10 cellular contexts compared by ENCODE assay signal in the genomic region with DNA sequence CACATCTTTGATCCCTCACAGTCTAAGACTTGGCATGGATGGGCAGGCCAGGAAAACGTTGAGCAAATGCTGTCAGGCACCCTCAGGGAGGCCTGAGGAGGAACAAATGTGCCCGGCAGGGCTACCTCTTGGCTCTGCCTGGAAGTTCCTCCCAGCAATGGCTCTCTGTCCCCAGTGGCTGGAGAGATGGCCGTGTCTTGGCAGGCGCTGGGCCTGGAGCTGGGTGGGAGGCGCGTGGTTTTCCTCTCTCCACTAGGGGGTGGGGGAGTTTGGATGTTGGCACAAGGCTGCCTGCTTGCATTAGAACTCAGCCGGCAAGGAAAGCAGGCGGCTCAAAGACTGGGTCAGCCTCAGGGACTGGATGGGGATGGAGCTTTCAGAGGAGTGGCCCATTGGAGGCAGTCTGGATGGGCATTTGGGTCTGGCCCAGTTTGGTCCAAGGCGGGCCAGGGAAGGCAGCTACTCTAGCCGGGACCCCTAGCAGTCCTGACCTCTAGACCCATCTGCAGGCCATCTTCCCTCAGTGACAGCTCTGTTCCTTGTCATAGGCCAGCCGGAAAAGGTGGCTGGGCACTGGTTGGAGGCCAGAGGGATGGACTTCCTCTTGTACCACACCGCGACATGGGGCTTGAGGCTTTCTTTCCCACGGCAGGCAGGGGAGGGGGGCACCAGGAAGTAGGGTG.
A peak's percentile ranks its signal among the peaks of the same experiment; 100 is the strongest.
DNase-seq lines count a peak whose midpoint lies in the region; ATAC-seq and TF ChIP-seq lines count a peak whose summit lies in the region.
"Had no signal": no experiment of that assay in that cellular context is flagged by ENCODE, and none has a peak within 500 bp of the region (broad histone marks: within the 10 kb centered on the region; RNA-seq: fewer than 3 reads in every experiment).

No MANE protein-coding gene starts in this region.

- no peaks in the 10 kb centered on the region for H3K4me1 ChIP-seq in BE2C

- peak; percentile 33 for DNase-seq in BE2C
- DNase-seq in HEK293T (ENCODE audit: extremely low spot score): peak; percentile 59
- DNase-seq in cerebellar cortex (ENCODE audit: low spot score): peak; percentile 15
- DNase-seq in lung microvascular endothelial cell (ENCODE audit: low read depth in 2 of 2): peak; percentile 4 to 5
- DNase-seq in activated naive CD8-positive, alpha-beta T cell treated with anti-CD3 and anti-CD28 coated beads for 36 hours: no peak
- no peak for DNase-seq in GF-D8 (lab: John Stamatoyannopoulos, UW)
- DNase-seq in activated effector memory CD4-positive, alpha-beta T cell treated with anti-CD3 and anti-CD28 coated beads, Interleukin-2, amount 50 U/mL, for 16 hours: no peak
- DNase-seq: activated naive CD4-positive, alpha-beta T cell treated with anti-CD3 and anti-CD28 coated beads for 36 hours; stimulated activated naive CD4-positive, alpha-beta T cell treated with Interleukin-2 at 50 U/mL for 16 hours had no signal

- H3K4me1 Mint-ChIP-seq in activated naive CD8-positive, alpha-beta T cell treated with anti-CD3 and anti-CD28 coated beads for 36 hours: no peaks in the 10 kb centered on the region

- POLR2A ChIA-PET in HEK293T (lab: Yijun Ruan, JAX): no interaction called here

- no peaks in the 10 kb centered on the region for H3K36me3 ChIP-seq in BE2C

- CTCF ChIA-PET in HEK293T (lab: Yijun Ruan, JAX): interaction anchor here (0.7 to 0.8 kb wide), 3 partner anchors 14 to 1147 kb away, joined by 3 to 5 read pairs (median 3); no protein-coding TSS in a partner anchor

- H3K4me3 Mint-ChIP-seq in activated naive CD8-positive, alpha-beta T cell treated with anti-CD3 and anti-CD28 coated beads for 36 hours: no peak overlapping the region
- H3K4me3 Mint-ChIP-seq: activated naive CD4-positive, alpha-beta T cell treated with anti-CD3 and anti-CD28 coated beads for 36 hours had no signal

- no peaks in the 10 kb centered on the region for H3K9me3 ChIP-seq in BE2C

- peaks cover 13% of the 10 kb centered on the region for H3K27me3 Mint-ChIP-seq in activated naive CD8-positive, alpha-beta T cell treated with anti-CD3 and anti-CD28 coated beads for 36 hours

- no peaks in the 10 kb centered on the region for H3K36me3 Mint-ChIP-seq in activated naive CD8-positive, alpha-beta T cell treated with anti-CD3 and anti-CD28 coated beads for 36 hours

- peak; percentile 30 for TF ChIP-seq CTCF in BE2C (IDR thresholded peaks at IDR 0.05; ENCODE audit: low read depth, low read length)

- ATAC-seq in GM18519 (IDR thresholded peaks at IDR 0.05; ENCODE audit: low FRiP score, unreplicated experiment): no peak

- peaks cover 6% of the 10 kb centered on the region for H3K9me3 Mint-ChIP-seq in activated naive CD8-positive, alpha-beta T cell treated with anti-CD3 and anti-CD28 coated beads for 36 hours
- H3K9me3 Mint-ChIP-seq: activated naive CD4-positive, alpha-beta T cell treated with anti-CD3 and anti-CD28 coated beads for 36 hours had no signal

- H3K27ac Mint-ChIP-seq in activated naive CD8-positive, alpha-beta T cell treated with anti-CD3 and anti-CD28 coated beads for 36 hours: no peak overlapping the region
- H3K27ac Mint-ChIP-seq: activated naive CD4-positive, alpha-beta T cell treated with anti-CD3 and anti-CD28 coated beads for 36 hours had no signal

- peaks cover 9% of the 10 kb centered on the region; the same call in 1 of the 2 replicates for H3K27me3 ChIP-seq in BE2C

- no peak overlapping the region for H3K4me3 ChIP-seq in BE2C (ENCODE audit: low read depth, low read length)

TF ChIP-seq in HEK293T, 16 proteins besides CTCF, POLR2A, EP300 and RAD21:
- no peak for TF ChIP-seq ARNT (IDR thresholded peaks at IDR 0.05)
- no peak for TF ChIP-seq TARDBP (IDR thresholded peaks at IDR 0.05)
- no peak for TF ChIP-seq ZNF384 (IDR thresholded peaks at IDR 0.05)
- no peak for TF ChIP-seq SUZ12 (IDR thresholded peaks at IDR 0.05)
- TF ChIP-seq ELF4 (IDR thresholded peaks at IDR 0.05): no peak
- no peak for TF ChIP-seq FOXK2 (IDR thresholded peaks at IDR 0.05)
- no peak for TF ChIP-seq L3MBTL2 (conservative IDR thresholded peaks at IDR 0.05)
- no peak for TF ChIP-seq CTBP1 (IDR thresholded peaks at IDR 0.05; ENCODE audit: borderline replicate concordance)
- no peak for TF ChIP-seq NFRKB (IDR thresholded peaks at IDR 0.05)

Comparison
In these comparisons a context has a peak if more than half of its experiments do, and no peak if none do; other contexts are left out.
1. DNase-seq: peak in BE2C (single experiment), HEK293T (single experiment), cerebellar cortex (single experiment) and lung microvascular endothelial cell (2 of 2); none in activated naive CD8-positive, alpha-beta T cell treated with anti-CD3 and anti-CD28 coated beads for 36 hours (single experiment), GF-D8 (single experiment) and activated effector memory CD4-positive, alpha-beta T cell treated with anti-CD3 and anti-CD28 coated beads, Interleukin-2, amount 50 U/mL, for 16 hours (single experiment).